Comparison of ENCODE assay signal across 20 cellular contexts in the genomic region with DNA sequence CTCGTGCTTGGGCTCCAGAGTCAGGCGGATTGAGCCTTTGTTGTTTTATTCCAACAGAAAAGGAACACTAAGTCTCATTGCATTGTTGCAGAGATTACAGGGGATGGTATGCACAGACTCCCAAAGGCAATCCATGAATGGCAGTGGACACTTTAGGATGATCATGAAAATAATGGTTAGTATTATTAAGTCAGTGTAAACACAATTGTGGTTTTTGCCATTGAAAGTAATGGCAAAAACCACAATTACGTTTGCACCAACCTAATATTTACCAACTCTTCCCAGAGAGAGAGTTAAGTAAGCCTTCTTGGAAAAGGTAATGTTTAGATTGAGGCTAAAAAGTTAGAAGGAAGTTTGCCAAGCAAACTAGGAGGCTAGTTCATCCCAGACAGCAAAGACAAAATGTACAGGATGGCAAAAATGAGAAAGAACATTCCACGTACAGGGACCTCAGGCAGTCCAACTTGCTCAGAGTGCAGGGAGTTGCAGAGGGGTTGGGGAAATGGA.
DNase-seq lines count a peak whose midpoint lies in the region; ATAC-seq and TF ChIP-seq lines count a peak whose summit lies in the region.
"Had no signal": no experiment of that assay in that cellular context is flagged by ENCODE, and none has a peak within 500 bp of the region (broad histone marks: within the 10 kb centered on the region; RNA-seq: fewer than 3 reads in every experiment).

No MANE protein-coding gene starts in this region.

- H3K36me3 ChIP-seq in GM23338 (ENCODE audit: insufficient read depth) = no peaks in the 10 kb centered on the region
- no peaks in the 10 kb centered on the region for H3K36me3 ChIP-seq in mesenchymal stem cell (ENCODE audit: control insufficient read depth in 1 of 2, insufficient read depth in 2 of 2, low read depth in 1 of 2, low read length in 2 of 2)

- no peaks in the 10 kb centered on the region for H4K20me1 ChIP-seq in GM23338 (replicated peaks; ENCODE audit: insufficient read depth)

- H3K14ac ChIP-seq in mesenchymal stem cell (ENCODE audit: low read length in 2 of 2) = no peak overlapping the region

- H3K18ac ChIP-seq in mesenchymal stem cell (ENCODE audit: low read depth in 1 of 2, low read length in 2 of 2) = no peak overlapping the region

- H3K9me3 Mint-ChIP-seq in GM23338 = no peaks in the 10 kb centered on the region

- H3K4me3 ChIP-seq in GM23338 (no peak overlapping the region), mesenchymal stem cell (ENCODE audit: insufficient read depth in 1 of 2, low read depth in 1 of 2, low read length in 2 of 2) (no peak overlapping the region)

- no peak for ATAC-seq in GM23338
- no peak for ATAC-seq in HG02759 (IDR thresholded peaks at IDR 0.05; ENCODE audit: unreplicated experiment)

- DNase-seq in GM23338 (ENCODE audit: low spot score) = no peak
- peak; percentile 76 to 80 for DNase-seq in NCI-H1930 (lab: John Stamatoyannopoulos, UW)
- DNase-seq in fibroblast of gingiva (ENCODE audit: low read depth) = peak; percentile 83
- peak; percentile 7 for DNase-seq in mesenchymal stem cell
- DNase-seq in NCI-H526 (lab: John Stamatoyannopoulos, UW) = no peak
- DNase-seq in NCI-H524 treated with DMSO at 0.1 percent for 48 hours (lab: John Stamatoyannopoulos, UW) = no peak
- DNase-seq: ACHN, AML-193, Caco-2, DMS53, HCEC 1CT, NCI-H1105, NCI-H1694, NCI-H2107, NCI-H2227 treated with DMSO at 0.1 percent for 48 hours, NCI-H526 treated with DMSO at 0.1 percent for 48 hours, OCI-M1, RPMI8226 had no signal

- no peak overlapping the region for H3K9ac ChIP-seq in mesenchymal stem cell (ENCODE audit: low read length)

- 75% methylated on average over 3 of the region's 4 CpGs for WGBS in mesenchymal stem cell

- no peak overlapping the region for H3K23ac ChIP-seq in mesenchymal stem cell (ENCODE audit: low read length in 2 of 2)

- no peak overlapping the region for H4K91ac ChIP-seq in mesenchymal stem cell (ENCODE audit: low read length)

- no peak overlapping the region for H3K4ac ChIP-seq in mesenchymal stem cell (ENCODE audit: low read depth in 1 of 2, low read length in 2 of 2)

- no peak for TF ChIP-seq CTCF in GM23338 (conservative IDR thresholded peaks at IDR 0.05; ENCODE audit: low read depth in 2 of 2)

- H2BK120ac ChIP-seq in mesenchymal stem cell (ENCODE audit: low read depth, low read length) = no peak overlapping the region

- H3F3A ChIP-seq in GM23338 (replicated peaks; ENCODE audit: low read depth) = no peaks in the 10 kb centered on the region

- no peak overlapping the region for H2BK5ac ChIP-seq in mesenchymal stem cell (ENCODE audit: low read depth, low read length, poor library complexity, severe bottlenecking)

- no peaks in the 10 kb centered on the region for H3K9me3 ChIP-seq in mesenchymal stem cell (ENCODE audit: control insufficient read depth, low read length)
- H3K9me3 ChIP-seq: Caco-2 had no signal

- H3K79me1 ChIP-seq in mesenchymal stem cell (replicated peaks; ENCODE audit: low read length, poor library complexity, severe bottlenecking) = no peaks in the 10 kb centered on the region

- H3K27me3 ChIP-seq in GM23338 (ENCODE audit: insufficient read depth) (no peaks in the 10 kb centered on the region), mesenchymal stem cell (ENCODE audit: control insufficient read depth in 1 of 2, insufficient read depth in 1 of 2, low read length in 2 of 2) (no peaks in the 10 kb centered on the region)

- H3K36me3 Mint-ChIP-seq in GM23338 (ENCODE audit: low read depth) = no peaks in the 10 kb centered on the region
- H3K36me3 Mint-ChIP-seq: CD14-positive monocyte had no signal

- H3K4me2 ChIP-seq in GM23338 (no peak overlapping the region), mesenchymal stem cell (ENCODE audit: low read length, poor library complexity, severe bottlenecking) (no peak overlapping the region)

- no peaks in the 10 kb centered on the region for H3K4me1 ChIP-seq in GM23338 (ENCODE audit: insufficient read depth)
- no peaks in the 10 kb centered on the region for H3K4me1 ChIP-seq in mesenchymal stem cell (ENCODE audit: control insufficient read depth, insufficient read depth, low read depth, low read length)
- H3K4me1 ChIP-seq: Caco-2 had no signal

- H3K27me3 Mint-ChIP-seq in GM23338 (ENCODE audit: insufficient read depth, low read depth, poor library complexity) = no peaks in the 10 kb centered on the region

- H2BK12ac ChIP-seq in mesenchymal stem cell (ENCODE audit: low read length in 2 of 2) = no peak overlapping the region

- H3K27ac Mint-ChIP-seq in GM23338 = no peak overlapping the region
- H3K27ac Mint-ChIP-seq: CD14-positive monocyte had no signal

- no peak overlapping the region for H4K8ac ChIP-seq in mesenchymal stem cell (ENCODE audit: low read length)

- H3K4me1 Mint-ChIP-seq in GM23338 = no peaks in the 10 kb centered on the region
- H3K4me1 Mint-ChIP-seq: CD14-positive monocyte had no signal

- no peak overlapping the region for H2BK15ac ChIP-seq in mesenchymal stem cell (ENCODE audit: low read depth, poor library complexity, severe bottlenecking)

- H2AK5ac ChIP-seq in mesenchymal stem cell (ENCODE audit: low read length, severe bottlenecking) = no peak overlapping the region

- H3K27ac ChIP-seq in GM23338 (ENCODE audit: low read depth) (no peak overlapping the region), mesenchymal stem cell (ENCODE audit: low read length, poor library complexity, severe bottlenecking) (no peak overlapping the region)

- H3K9me2 ChIP-seq in GM23338 (ENCODE audit: insufficient read depth) = 0 out of 2 replicates have a peak, but pooled peaks cover 4% of the 10 kb centered on the region

- no peaks in the 10 kb centered on the region for H3K79me2 ChIP-seq in GM23338 (replicated peaks; ENCODE audit: insufficient read depth)

- H2AFZ ChIP-seq in GM23338 (peak overlapping the region; percentile 57), mesenchymal stem cell (ENCODE audit: low read depth, low read length) (no peak overlapping the region)

- H3K4me3 Mint-ChIP-seq in GM23338 = no peak overlapping the region
- H3K4me3 Mint-ChIP-seq: CD14-positive monocyte had no signal

TF ChIP-seq in GM23338, 12 proteins besides CTCF, POLR2A, EP300 and RAD21 (continues in another document):
- TF ChIP-seq, protein P1, sequence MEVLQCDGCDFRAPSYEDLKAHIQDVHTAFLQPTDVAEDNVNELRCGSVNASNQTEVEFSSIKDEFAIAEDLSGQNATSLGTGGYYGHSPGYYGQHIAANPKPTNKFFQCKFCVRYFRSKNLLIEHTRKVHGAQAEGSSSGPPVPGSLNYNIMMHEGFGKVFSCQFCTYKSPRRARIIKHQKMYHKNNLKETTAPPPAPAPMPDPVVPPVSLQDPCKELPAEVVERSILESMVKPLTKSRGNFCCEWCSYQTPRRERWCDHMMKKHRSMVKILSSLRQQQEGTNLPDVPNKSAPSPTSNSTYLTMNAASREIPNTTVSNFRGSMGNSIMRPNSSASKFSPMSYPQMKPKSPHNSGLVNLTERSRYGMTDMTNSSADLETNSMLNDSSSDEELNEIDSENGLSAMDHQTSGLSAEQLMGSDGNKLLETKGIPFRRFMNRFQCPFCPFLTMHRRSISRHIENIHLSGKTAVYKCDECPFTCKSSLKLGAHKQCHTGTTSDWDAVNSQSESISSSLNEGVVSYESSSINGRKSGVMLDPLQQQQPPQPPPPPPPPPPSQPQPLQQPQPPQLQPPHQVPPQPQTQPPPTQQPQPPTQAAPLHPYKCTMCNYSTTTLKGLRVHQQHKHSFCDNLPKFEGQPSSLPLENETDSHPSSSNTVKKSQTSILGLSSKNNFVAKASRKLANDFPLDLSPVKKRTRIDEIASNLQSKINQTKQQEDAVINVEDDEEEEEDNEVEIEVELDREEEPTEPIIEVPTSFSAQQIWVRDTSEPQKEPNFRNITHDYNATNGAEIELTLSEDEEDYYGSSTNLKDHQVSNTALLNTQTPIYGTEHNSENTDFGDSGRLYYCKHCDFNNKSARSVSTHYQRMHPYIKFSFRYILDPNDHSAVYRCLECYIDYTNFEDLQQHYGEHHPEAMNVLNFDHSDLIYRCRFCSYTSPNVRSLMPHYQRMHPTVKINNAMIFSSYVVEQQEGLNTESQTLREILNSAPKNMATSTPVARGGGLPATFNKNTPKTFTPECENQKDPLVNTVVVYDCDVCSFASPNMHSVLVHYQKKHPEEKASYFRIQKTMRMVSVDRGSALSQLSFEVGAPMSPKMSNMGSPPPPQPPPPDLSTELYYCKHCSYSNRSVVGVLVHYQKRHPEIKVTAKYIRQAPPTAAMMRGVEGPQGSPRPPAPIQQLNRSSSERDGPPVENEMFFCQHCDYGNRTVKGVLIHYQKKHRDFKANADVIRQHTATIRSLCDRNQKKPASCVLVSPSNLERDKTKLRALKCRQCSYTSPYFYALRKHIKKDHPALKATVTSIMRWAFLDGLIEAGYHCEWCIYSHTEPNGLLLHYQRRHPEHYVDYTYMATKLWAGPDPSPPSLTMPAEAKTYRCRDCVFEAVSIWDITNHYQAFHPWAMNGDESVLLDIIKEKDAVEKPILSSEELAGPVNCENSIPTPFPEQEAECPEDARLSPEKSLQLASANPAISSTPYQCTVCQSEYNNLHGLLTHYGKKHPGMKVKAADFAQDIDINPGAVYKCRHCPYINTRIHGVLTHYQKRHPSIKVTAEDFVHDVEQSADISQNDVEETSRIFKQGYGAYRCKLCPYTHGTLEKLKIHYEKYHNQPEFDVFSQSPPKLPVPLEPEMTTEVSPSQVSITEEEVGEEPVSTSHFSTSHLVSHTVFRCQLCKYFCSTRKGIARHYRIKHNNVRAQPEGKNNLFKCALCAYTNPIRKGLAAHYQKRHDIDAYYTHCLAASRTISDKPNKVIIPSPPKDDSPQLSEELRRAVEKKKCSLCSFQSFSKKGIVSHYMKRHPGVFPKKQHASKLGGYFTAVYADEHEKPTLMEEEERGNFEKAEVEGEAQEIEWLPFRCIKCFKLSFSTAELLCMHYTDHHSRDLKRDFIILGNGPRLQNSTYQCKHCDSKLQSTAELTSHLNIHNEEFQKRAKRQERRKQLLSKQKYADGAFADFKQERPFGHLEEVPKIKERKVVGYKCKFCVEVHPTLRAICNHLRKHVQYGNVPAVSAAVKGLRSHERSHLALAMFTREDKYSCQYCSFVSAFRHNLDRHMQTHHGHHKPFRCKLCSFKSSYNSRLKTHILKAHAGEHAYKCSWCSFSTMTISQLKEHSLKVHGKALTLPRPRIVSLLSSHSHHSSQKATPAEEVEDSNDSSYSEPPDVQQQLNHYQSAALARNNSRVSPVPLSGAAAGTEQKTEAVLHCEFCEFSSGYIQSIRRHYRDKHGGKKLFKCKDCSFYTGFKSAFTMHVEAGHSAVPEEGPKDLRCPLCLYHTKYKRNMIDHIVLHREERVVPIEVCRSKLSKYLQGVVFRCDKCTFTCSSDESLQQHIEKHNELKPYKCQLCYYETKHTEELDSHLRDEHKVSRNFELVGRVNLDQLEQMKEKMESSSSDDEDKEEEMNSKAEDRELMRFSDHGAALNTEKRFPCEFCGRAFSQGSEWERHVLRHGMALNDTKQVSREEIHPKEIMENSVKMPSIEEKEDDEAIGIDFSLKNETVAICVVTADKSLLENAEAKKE (CRISPR knock-in tag; IDR thresholded peaks at IDR 0.05) = no peak
- TF ChIP-seq STAT1 (IDR thresholded peaks at IDR 0.05; ENCODE audit: unreplicated experiment) = no peak

Comparison
In these comparisons a context has a peak if more than half of its experiments do, and no peak if none do; other contexts are left out.
1. DNase-seq: peak in NCI-H1930 (2 of 2), fibroblast of gingiva (single experiment) and mesenchymal stem cell (single experiment); none in GM23338 (single experiment), NCI-H526 (0 of 2) and NCI-H524 treated with DMSO at 0.1 percent for 48 hours (single experiment).